8 cellular contexts compared by ENCODE assay signal in the genomic region with DNA sequence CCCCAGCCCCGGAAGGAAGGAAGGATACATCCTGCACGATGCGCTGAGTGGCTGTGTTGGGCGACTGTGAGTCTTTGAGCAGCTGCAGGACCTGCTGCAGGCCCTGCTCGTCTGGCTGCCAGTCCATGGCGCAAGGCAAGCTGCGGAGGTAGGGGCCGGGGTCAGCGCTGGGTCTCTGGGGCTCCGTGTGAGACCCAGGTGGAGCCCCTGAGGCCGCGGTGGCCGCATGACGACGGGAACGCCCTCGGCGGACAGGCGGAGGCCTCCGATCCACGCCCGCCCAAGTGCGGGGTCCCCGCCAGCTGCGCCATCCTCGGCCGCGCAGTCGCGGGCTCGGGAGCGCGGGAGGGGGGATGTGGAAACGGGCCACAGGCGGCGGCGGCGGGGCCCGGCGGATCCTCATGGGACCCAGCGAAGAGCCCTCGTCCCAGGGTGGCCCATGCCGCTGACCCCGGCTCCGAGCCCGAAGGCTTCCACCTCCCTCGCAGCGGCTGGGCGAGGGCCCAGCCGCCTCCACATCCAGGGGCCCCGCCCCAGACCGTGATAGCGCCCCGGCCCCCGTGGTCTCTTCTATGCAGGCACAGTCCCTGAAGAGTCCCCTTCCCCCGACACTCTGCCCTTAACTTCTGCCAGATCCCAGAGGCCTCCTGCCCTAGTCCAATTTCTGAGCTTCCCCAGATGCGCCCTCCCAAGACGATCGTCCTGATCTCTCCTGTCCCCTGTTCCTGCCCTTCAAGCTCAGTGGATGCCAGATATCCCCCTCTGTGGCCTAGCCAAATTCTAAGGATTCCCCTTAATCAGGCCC. TPM values are rescaled to one million over a fixed set of nuclear protein-coding genes. Genes with fewer than 3 reads are reported as not detected.
DNase-seq lines count a peak whose midpoint lies in the region; ATAC-seq and TF ChIP-seq lines count a peak whose summit lies in the region.

No MANE protein-coding gene starts in this region.

- no peak for TF ChIP-seq RAD21 in liver (IDR thresholded peaks at IDR 0.05)

- WGBS in liver, result 11% methylated on average over 59 of the region's 59 CpGs
- 23% methylated on average over 59 of the region's 59 CpGs for WGBS in thymus

- peaks cover 42% of the 10 kb centered on the region for H3K4me1 ChIP-seq in BLaER1
- H3K4me1 ChIP-seq in liver (ENCODE audit: control insufficient read depth in 4 of 4, insufficient read depth in 4 of 4, low read length in 3 of 4), result peaks cover 9 to 42% (median 37%) of the 10 kb centered on the region in 4 donors
- H3K4me1 ChIP-seq in thymus (ENCODE audit: control insufficient read depth, insufficient read depth, low read length), result peaks cover 24% of the 10 kb centered on the region

- ATAC-seq in GM19351 (IDR thresholded peaks at IDR 0.05; ENCODE audit: unreplicated experiment), result no peak

- H3K27me3 ChIP-seq in BLaER1 (no peaks in the 10 kb centered on the region), liver (ENCODE audit: control insufficient read depth in 4 of 4, insufficient read depth in 4 of 4, low read length in 3 of 4) (no peaks in the 10 kb centered on the region), thymus (ENCODE audit: control insufficient read depth, insufficient read depth) (no peaks in the 10 kb centered on the region)

- TF ChIP-seq POLR2A in NB4 (IDR thresholded peaks at IDR 0.05; ENCODE audit: extremely low read depth, insufficient read length), result no peak

- DNase-seq in NB4 (ENCODE audit: low read depth), result no peak
- peak; percentile 27 to 35 for DNase-seq in cardiac fibroblast (ENCODE audit: low read depth in 2 of 2)
- no peak for DNase-seq in ACHN
- DNase-seq in NCI-H1436 (lab: John Stamatoyannopoulos, UW), result no peak

- H3K9ac ChIP-seq in BLaER1 (peak overlapping the region; percentile 98), liver (ENCODE audit: low read depth in 1 of 2, low read length in 2 of 2) (peak overlapping the region; percentile 11 to 79)

- H3K9me3 ChIP-seq in BLaER1, result no peaks in the 10 kb centered on the region
- H3K9me3 ChIP-seq in liver (ENCODE audit: control insufficient read depth in 4 of 4, low read length in 3 of 4), result no peaks in the 10 kb centered on the region
- H3K9me3 ChIP-seq in thymus (ENCODE audit: control insufficient read depth), result no peaks in the 10 kb centered on the region

- TF ChIP-seq CTCF in NB4 (IDR thresholded peaks at IDR 0.05; ENCODE audit: low read depth, low read length), result no peak
- no peak for TF ChIP-seq CTCF in cardiac fibroblast (IDR thresholded peaks at IDR 0.05; ENCODE audit: low read depth, low read length)
- no peak for TF ChIP-seq CTCF in liver (IDR thresholded peaks at IDR 0.05; ENCODE audit: low read depth, low read length, missing input control)

- H4K20me1 ChIP-seq in BLaER1, result peaks cover 58% of the 10 kb centered on the region

- H3K4me3 ChIP-seq in BLaER1 (peak overlapping the region; percentile 82), NB4 (ENCODE audit: low read depth, low read length) (peak overlapping the region; percentile 87), cardiac fibroblast (replicated peaks in 1 of 2; ENCODE audit: low read depth in 2 of 2, low read length in 2 of 2) (peak overlapping the region; percentile 69 to 78), liver (ENCODE audit: low read depth in 1 of 3, low read length in 3 of 3) (peak overlapping the region; percentile 54 to 98 (median 78)), thymus (ENCODE audit: low read length) (peak overlapping the region; percentile 100)

- H3K36me3 ChIP-seq in BLaER1 (peaks cover 43% of the 10 kb centered on the region), liver (ENCODE audit: control insufficient read depth in 4 of 4, insufficient read depth in 3 of 4, low read depth in 1 of 4, low read length in 3 of 4) (peaks cover 0 to 8% (median 3%) of the 10 kb centered on the region in 4 donors), thymus (ENCODE audit: control insufficient read depth, insufficient read depth) (peaks cover 11% of the 10 kb centered on the region)

- peak overlapping the region; percentile 88 for H3K4me2 ChIP-seq in BLaER1

- H3K27ac ChIP-seq in BLaER1, result peak overlapping the region; percentile 99
- H3K27ac ChIP-seq in liver (ENCODE audit: low read depth in 1 of 2, low read length in 2 of 2), result peak overlapping the region; percentile 26 to 79
- peak overlapping the region; percentile 95 for H3K27ac ChIP-seq in thymus (ENCODE audit: low read depth)

- in situ Hi-C loops in ACHN (cut with HindIII; ENCODE audit: low pct_ligation_motif_present, low pct_unique_long_range_greater_than_20kb, low sequenced_read_pairs), result no loop called here

TF ChIP-seq in liver, 16 proteins besides CTCF, POLR2A, EP300 and RAD21:
- TF ChIP-seq SP1 (IDR thresholded peaks at IDR 0.05) (no peak), HNF4G (IDR thresholded peaks at IDR 0.05) (no peak), NR2F2 (IDR thresholded peaks at IDR 0.05) (no peak), HNF4A (conservative IDR thresholded peaks at IDR 0.05) (no peak), YY1 (IDR thresholded peaks at IDR 0.05) (no peak), TAF1 (conservative IDR thresholded peaks at IDR 0.05) (no peak), EGR1 (IDR thresholded peaks at IDR 0.05; ENCODE audit: low read depth in 2 of 2) (no peak), RXRA (IDR thresholded peaks at IDR 0.05) (no peak), GABPA (IDR thresholded peaks at IDR 0.05 in 1 of 2, conservative IDR thresholded peaks at IDR 0.05 in 1 of 2) (no peak), JUND (IDR thresholded peaks at IDR 0.05) (no peak), FOXA1 (IDR thresholded peaks at IDR 0.05) (no peak), FOXA2 (IDR thresholded peaks at IDR 0.05) (no peak)
- TF ChIP-seq, protein P1, sequence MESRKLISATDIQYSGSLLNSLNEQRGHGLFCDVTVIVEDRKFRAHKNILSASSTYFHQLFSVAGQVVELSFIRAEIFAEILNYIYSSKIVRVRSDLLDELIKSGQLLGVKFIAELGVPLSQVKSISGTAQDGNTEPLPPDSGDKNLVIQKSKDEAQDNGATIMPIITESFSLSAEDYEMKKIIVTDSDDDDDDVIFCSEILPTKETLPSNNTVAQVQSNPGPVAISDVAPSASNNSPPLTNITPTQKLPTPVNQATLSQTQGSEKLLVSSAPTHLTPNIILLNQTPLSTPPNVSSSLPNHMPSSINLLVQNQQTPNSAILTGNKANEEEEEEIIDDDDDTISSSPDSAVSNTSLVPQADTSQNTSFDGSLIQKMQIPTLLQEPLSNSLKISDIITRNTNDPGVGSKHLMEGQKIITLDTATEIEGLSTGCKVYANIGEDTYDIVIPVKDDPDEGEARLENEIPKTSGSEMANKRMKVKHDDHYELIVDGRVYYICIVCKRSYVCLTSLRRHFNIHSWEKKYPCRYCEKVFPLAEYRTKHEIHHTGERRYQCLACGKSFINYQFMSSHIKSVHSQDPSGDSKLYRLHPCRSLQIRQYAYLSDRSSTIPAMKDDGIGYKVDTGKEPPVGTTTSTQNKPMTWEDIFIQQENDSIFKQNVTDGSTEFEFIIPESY (IDR thresholded peaks at IDR 0.05), result no peak
- TF ChIP-seq, protein P2, sequence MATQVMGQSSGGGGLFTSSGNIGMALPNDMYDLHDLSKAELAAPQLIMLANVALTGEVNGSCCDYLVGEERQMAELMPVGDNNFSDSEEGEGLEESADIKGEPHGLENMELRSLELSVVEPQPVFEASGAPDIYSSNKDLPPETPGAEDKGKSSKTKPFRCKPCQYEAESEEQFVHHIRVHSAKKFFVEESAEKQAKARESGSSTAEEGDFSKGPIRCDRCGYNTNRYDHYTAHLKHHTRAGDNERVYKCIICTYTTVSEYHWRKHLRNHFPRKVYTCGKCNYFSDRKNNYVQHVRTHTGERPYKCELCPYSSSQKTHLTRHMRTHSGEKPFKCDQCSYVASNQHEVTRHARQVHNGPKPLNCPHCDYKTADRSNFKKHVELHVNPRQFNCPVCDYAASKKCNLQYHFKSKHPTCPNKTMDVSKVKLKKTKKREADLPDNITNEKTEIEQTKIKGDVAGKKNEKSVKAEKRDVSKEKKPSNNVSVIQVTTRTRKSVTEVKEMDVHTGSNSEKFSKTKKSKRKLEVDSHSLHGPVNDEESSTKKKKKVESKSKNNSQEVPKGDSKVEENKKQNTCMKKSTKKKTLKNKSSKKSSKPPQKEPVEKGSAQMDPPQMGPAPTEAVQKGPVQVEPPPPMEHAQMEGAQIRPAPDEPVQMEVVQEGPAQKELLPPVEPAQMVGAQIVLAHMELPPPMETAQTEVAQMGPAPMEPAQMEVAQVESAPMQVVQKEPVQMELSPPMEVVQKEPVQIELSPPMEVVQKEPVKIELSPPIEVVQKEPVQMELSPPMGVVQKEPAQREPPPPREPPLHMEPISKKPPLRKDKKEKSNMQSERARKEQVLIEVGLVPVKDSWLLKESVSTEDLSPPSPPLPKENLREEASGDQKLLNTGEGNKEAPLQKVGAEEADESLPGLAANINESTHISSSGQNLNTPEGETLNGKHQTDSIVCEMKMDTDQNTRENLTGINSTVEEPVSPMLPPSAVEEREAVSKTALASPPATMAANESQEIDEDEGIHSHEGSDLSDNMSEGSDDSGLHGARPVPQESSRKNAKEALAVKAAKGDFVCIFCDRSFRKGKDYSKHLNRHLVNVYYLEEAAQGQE (IDR thresholded peaks at IDR 0.05), result no peak
- TF ChIP-seq, protein P3, sequence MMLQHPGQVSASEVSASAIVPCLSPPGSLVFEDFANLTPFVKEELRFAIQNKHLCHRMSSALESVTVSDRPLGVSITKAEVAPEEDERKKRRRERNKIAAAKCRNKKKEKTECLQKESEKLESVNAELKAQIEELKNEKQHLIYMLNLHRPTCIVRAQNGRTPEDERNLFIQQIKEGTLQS (IDR thresholded peaks at IDR 0.05), result no peak
- TF ChIP-seq, protein P4, sequence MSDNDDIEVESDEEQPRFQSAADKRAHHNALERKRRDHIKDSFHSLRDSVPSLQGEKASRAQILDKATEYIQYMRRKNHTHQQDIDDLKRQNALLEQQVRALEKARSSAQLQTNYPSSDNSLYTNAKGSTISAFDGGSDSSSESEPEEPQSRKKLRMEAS (IDR thresholded peaks at IDR 0.05), result no peak
TF ChIP-seq in liver: peak in this region for 0.

RNA-seq across cellular contexts. Expression of a gene that starts 2.7 kb away (rescaled TPM):
- total RNA-seq in liver, result 10 to 100 TPM; 19.6 to 22.2 TPM
- polyA plus RNA-seq in liver (10 to 100 TPM in 1 of 2 donors, 1 to 10 TPM in 1; 6.3 to 12.1 TPM), thymus (28.3 TPM)

RNA-seq across cellular contexts. Expression of a gene that starts 13.4 kb away (rescaled TPM):
- 10 to 100 TPM; 69.3 to 84.3 TPM for total RNA-seq in liver
- polyA plus RNA-seq in liver (100 to 1,000 TPM; 106 to 169 TPM), thymus (290 TPM)

RNA-seq across cellular contexts. Expression of a gene that starts 16.2 kb away (rescaled TPM):
- 10 to 100 TPM; 23.4 to 31.0 TPM for total RNA-seq in liver
- polyA plus RNA-seq in liver (10 to 100 TPM; 22.8 to 44.1 TPM), thymus (50.0 TPM)

RNA-seq across cellular contexts. Expression of a gene that starts 24.6 kb away (rescaled TPM):
- 1 to 10 TPM; 2.3 to 2.5 TPM for total RNA-seq in liver
- polyA plus RNA-seq in liver, result 1 to 10 TPM; 3.4 to 4.0 TPM
- polyA plus RNA-seq in thymus, result 6.5 TPM

RNA-seq across cellular contexts. Expression of a gene that starts 30.5 kb away (rescaled TPM):
- not detected for total RNA-seq in liver
- polyA plus RNA-seq in liver (not detected), thymus (0.46 TPM)

Comparison
In these comparisons a context has a peak if more than half of its experiments do, and no peak if none do; other contexts are left out.
1. DNase-seq: peak in cardiac fibroblast (2 of 2); none in NB4 (single experiment), ACHN (single experiment) and NCI-H1436 (single experiment).
2. Peak in every context shown above with its lines, with median percentiles within 50 percentile points of each other: H3K27ac ChIP-seq and H3K4me3 ChIP-seq.